Comparison of ENCODE assay signal across 8 cellular contexts in genomic region chr3:71129611-71130515, GRCh38.
DNase-seq lines count a peak whose midpoint lies in the region; ATAC-seq lines count a peak whose summit lies in the region.

No MANE protein-coding gene starts in this region.

- peak overlapping the region; percentile 44; the same call in 1 of the 2 replicates for H3K9ac ChIP-seq in HUES64 (ENCODE audit: low read depth, low read length)
- no peak overlapping the region for H3K9ac ChIP-seq in trophoblast cell (ENCODE audit: low read length)

- DNase-seq in CD8-positive, alpha-beta memory T cell, result peak in 2 of 5 donors; percentile 43 to 55
- DNase-seq in globus pallidus (ENCODE audit: low spot score) (peak; percentile 46), trophoblast cell (no peak), HK-2 (ENCODE audit: unreplicated experiment) (no peak)

- no peak overlapping the region for H2BK12ac ChIP-seq in trophoblast cell (ENCODE audit: low read length)

- H4K8ac ChIP-seq in trophoblast cell (ENCODE audit: low read depth, low read length), result no peak overlapping the region

- no peaks in the 10 kb centered on the region for H3K27me3 Mint-ChIP-seq in CD8-positive, alpha-beta memory T cell
- no peaks in the 10 kb centered on the region for H3K27me3 Mint-ChIP-seq in activated T-helper 17 cell treated with anti-CD3 and anti-CD28 coated beads, Interleukin-2, amount 50 U/mL, for 72 hours

- no peaks in the 10 kb centered on the region for H3K9me3 Mint-ChIP-seq in CD8-positive, alpha-beta memory T cell
- no peaks in the 10 kb centered on the region for H3K9me3 Mint-ChIP-seq in activated T-helper 17 cell treated with anti-CD3 and anti-CD28 coated beads, Interleukin-2, amount 50 U/mL, for 72 hours

- no peaks in the 10 kb centered on the region for H3K79me2 ChIP-seq in trophoblast cell (ENCODE audit: control insufficient read depth, insufficient read depth, low read length, poor library complexity)

- H3K9me3 ChIP-seq in CD8-positive, alpha-beta memory T cell (ENCODE audit: low read length), result no peaks in the 10 kb centered on the region
- no peaks in the 10 kb centered on the region for H3K9me3 ChIP-seq in HUES64 (ENCODE audit: insufficient read depth, low read depth, low read length)
- H3K9me3 ChIP-seq in trophoblast cell (ENCODE audit: insufficient read depth, low read depth, low read length), result no peaks in the 10 kb centered on the region

- H3K79me1 ChIP-seq in trophoblast cell (ENCODE audit: low read length), result no peaks in the 10 kb centered on the region

- H3K23ac ChIP-seq in trophoblast cell (ENCODE audit: low read length), result no peak overlapping the region

- no peak overlapping the region for H4K91ac ChIP-seq in trophoblast cell (ENCODE audit: low read depth, low read length)

- WGBS in HUES64, result 34% methylated on average over 9 of the region's 14 CpGs
- WGBS in trophoblast cell (ENCODE audit: extremely low coverage, insufficient coverage, insufficient read length), result no CpG with 5 or more reads among the region's 14 CpGs

- H3K4ac ChIP-seq in trophoblast cell (ENCODE audit: low read depth, low read length), result no peak overlapping the region

- no peaks in the 10 kb centered on the region for H3K36me3 ChIP-seq in CD8-positive, alpha-beta memory T cell (ENCODE audit: insufficient read depth, low read length)
- H3K36me3 ChIP-seq in HUES64 (ENCODE audit: insufficient read depth, low read length) (no peaks in the 10 kb centered on the region), trophoblast cell (ENCODE audit: control insufficient read depth in 1 of 2, insufficient read depth in 2 of 2, low read length in 2 of 2) (no peaks in the 10 kb centered on the region)

- no peak overlapping the region for H3K18ac ChIP-seq in trophoblast cell (ENCODE audit: low read length)

- peaks cover 71 to 87% (median 80%) of the 10 kb centered on the region in 3 donors for H3K4me1 Mint-ChIP-seq in CD8-positive, alpha-beta memory T cell
- H3K4me1 Mint-ChIP-seq in activated T-helper 17 cell treated with anti-CD3 and anti-CD28 coated beads, Interleukin-2, amount 50 U/mL, for 72 hours, result peaks cover 46% of the 10 kb centered on the region

- no peak overlapping the region for H2AFZ ChIP-seq in trophoblast cell (ENCODE audit: insufficient read depth, low read length, poor library complexity)

- H3K14ac ChIP-seq in trophoblast cell (ENCODE audit: low read length), result no peak overlapping the region

- peak overlapping the region; percentile 52 for H3K4me2 ChIP-seq in trophoblast cell (ENCODE audit: low read length)

- H2AK5ac ChIP-seq in trophoblast cell (ENCODE audit: low read length), result no peak overlapping the region

- CTCF ChIA-PET in CD8-positive, alpha-beta memory T cell (lab: Charles Lee), result interaction anchor here (1.0 kb wide), 1 partner anchor 313 kb away, joined by 4 read pairs; no protein-coding TSS in a partner anchor

- H3K27ac Mint-ChIP-seq in CD8-positive, alpha-beta memory T cell, result peak overlapping the region; percentile 89 to 98 (median 96)
- peak overlapping the region; percentile 97 for H3K27ac Mint-ChIP-seq in activated T-helper 17 cell treated with anti-CD3 and anti-CD28 coated beads, Interleukin-2, amount 50 U/mL, for 72 hours

- peak overlapping the region; percentile 89 to 95 (median 90) for H3K4me3 Mint-ChIP-seq in CD8-positive, alpha-beta memory T cell
- peak overlapping the region; percentile 96 for H3K4me3 Mint-ChIP-seq in activated T-helper 17 cell treated with anti-CD3 and anti-CD28 coated beads, Interleukin-2, amount 50 U/mL, for 72 hours

- H2BK120ac ChIP-seq in trophoblast cell (ENCODE audit: insufficient read depth, low read length, poor library complexity), result no peak overlapping the region

- peak overlapping the region; percentile 79 for H3K27ac ChIP-seq in CD8-positive, alpha-beta memory T cell (ENCODE audit: low read depth, low read length)
- H3K27ac ChIP-seq in HUES64 (ENCODE audit: low read depth, low read length) (peak overlapping the region; percentile 75; the same call in 1 of the 2 replicates), trophoblast cell (ENCODE audit: low read depth, low read length) (peak overlapping the region; percentile 18)

- POLR2A ChIA-PET in CD8-positive, alpha-beta memory T cell (lab: Charles Lee), result interaction anchor here (0.6 to 1.1 kb wide), 4 partner anchors 12 to 325 kb away, joined by 3 to 4 read pairs (median 3); no protein-coding TSS in a partner anchor

- no peaks in the 10 kb centered on the region for H3K27me3 ChIP-seq in CD8-positive, alpha-beta memory T cell (ENCODE audit: insufficient read depth, low read length, poor library complexity, severe bottlenecking)
- H3K27me3 ChIP-seq in HUES64 (ENCODE audit: insufficient read depth, low read length) (no peaks in the 10 kb centered on the region), trophoblast cell (ENCODE audit: insufficient read depth, low read length) (no peaks in the 10 kb centered on the region)

- ATAC-seq in activated T-helper 17 cell treated with anti-CD3 and anti-CD28 coated beads, Interleukin-2, amount 50 U/mL, for 72 hours (replicated peaks), result peak; percentile 13
- ATAC-seq in HG03378 (IDR thresholded peaks at IDR 0.05; ENCODE audit: unreplicated experiment) (no peak), GM19035 (IDR thresholded peaks at IDR 0.05; ENCODE audit: unreplicated experiment) (no peak)

- peak overlapping the region; percentile 61 for H3K4me3 ChIP-seq in CD8-positive, alpha-beta memory T cell (ENCODE audit: low read length)
- peak overlapping the region; percentile 36 for H3K4me3 ChIP-seq in HUES64 (ENCODE audit: low read length)
- H3K4me3 ChIP-seq in trophoblast cell (ENCODE audit: low read depth, low read length), result no peak overlapping the region

- no peak overlapping the region for H2BK5ac ChIP-seq in trophoblast cell (ENCODE audit: low read depth, low read length, poor library complexity)

- H3K36me3 Mint-ChIP-seq in CD8-positive, alpha-beta memory T cell, result peaks cover 4 to 32% (median 9%) of the 10 kb centered on the region in 3 donors
- H3K36me3 Mint-ChIP-seq in activated T-helper 17 cell treated with anti-CD3 and anti-CD28 coated beads, Interleukin-2, amount 50 U/mL, for 72 hours (ENCODE audit: low read depth), result peaks cover 48% of the 10 kb centered on the region

- no peak overlapping the region for H4K12ac ChIP-seq in trophoblast cell (ENCODE audit: low read depth, low read length)

- H3K4me1 ChIP-seq in CD8-positive, alpha-beta memory T cell (ENCODE audit: insufficient read depth, low read length), result peaks cover 66% of the 10 kb centered on the region
- peaks cover 75% of the 10 kb centered on the region for H3K4me1 ChIP-seq in HUES64 (ENCODE audit: insufficient read depth, low read length)
- peaks cover 3 to 8% of the 10 kb centered on the region in 2 experiments for H3K4me1 ChIP-seq in trophoblast cell (ENCODE audit: control insufficient read depth in 1 of 2, insufficient read depth in 2 of 2, low read length in 2 of 2)

Comparison
In these comparisons a context has a peak if more than half of its experiments do, and no peak if none do; other contexts are left out.
1. H3K27ac ChIP-seq: peak in every context shown above with its lines; median percentile 79 in CD8-positive, alpha-beta memory T cell; 75 in HUES64; 18 in trophoblast cell.